In the genomic region with DNA sequence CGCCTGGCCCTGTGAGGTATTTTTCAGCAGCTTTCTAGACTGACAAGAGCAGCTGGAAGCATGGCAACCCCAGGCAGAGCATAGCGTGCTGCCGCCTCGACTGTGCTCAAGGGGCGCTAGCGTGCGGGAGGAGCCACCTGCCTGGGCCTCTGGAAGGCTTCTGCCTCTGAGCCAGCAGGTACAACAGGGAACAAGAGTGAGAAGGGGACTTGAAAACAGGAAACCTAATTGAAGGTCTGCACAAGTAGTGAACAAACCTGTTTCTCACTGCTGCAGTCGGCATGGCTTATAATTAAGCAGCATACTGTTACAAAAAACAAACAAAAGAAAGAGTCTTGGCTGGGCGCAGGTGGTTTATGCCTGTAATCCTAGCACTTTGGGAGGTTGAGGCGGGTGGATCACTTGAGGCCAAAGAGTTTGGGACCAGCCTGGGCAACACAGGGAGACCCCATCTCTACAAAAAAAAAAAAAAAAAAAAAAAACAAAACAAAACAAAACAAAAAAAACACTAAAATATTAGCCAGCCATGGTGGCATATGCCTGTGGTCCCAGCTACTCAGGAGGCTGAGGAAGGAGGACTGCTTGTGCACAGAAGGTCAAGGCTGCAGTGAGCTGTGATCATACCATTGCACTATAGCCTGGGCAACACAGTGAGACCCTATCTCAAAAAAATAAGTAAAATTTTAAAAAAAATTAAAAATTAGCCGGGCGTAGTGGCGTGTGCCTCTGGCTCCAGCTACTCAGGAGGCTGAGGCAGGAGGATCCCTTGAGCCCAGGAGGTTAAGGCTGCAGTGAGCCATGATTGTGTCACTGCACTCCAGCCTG, we compare ENCODE assay signal across 9 cellular contexts. TPM values are rescaled to one million over a fixed set of nuclear protein-coding genes. Genes with fewer than 3 reads are reported as not detected.
DNase-seq lines count a peak whose midpoint lies in the region; ATAC-seq and TF ChIP-seq lines count a peak whose summit lies in the region.
"Had no signal": no experiment of that assay in that cellular context is flagged by ENCODE, and none has a peak within 500 bp of the region (broad histone marks: within the 10 kb centered on the region; RNA-seq: fewer than 3 reads in every experiment).

No MANE protein-coding gene starts in this region.

- no peaks in the 10 kb centered on the region for H3K27me3 Mint-ChIP-seq in activated CD8-positive, alpha-beta T cell treated with anti-CD3 and anti-CD28 coated beads, Interleukin-2, amount 10 ng/mL, durations not matched to agents 7 days and 5 days (ENCODE audit: low read depth)
- no peaks in the 10 kb centered on the region for H3K27me3 Mint-ChIP-seq in naive thymus-derived CD8-positive, alpha-beta T cell
- H3K27me3 Mint-ChIP-seq in CD4-positive, alpha-beta memory T cell, result no peaks in the 10 kb centered on the region

- no peaks in the 10 kb centered on the region for H3K36me3 Mint-ChIP-seq in activated CD8-positive, alpha-beta T cell treated with anti-CD3 and anti-CD28 coated beads, Interleukin-2, amount 10 ng/mL, durations not matched to agents 7 days and 5 days (ENCODE audit: low read depth)
- H3K36me3 Mint-ChIP-seq in naive thymus-derived CD8-positive, alpha-beta T cell, result peaks cover 0 to 3% (median 0%) of the 10 kb centered on the region in 3 donors
- no peaks in the 10 kb centered on the region for H3K36me3 Mint-ChIP-seq in CD4-positive, alpha-beta memory T cell

- peak; percentile 80 for DNase-seq in NCI-H1436 (lab: John Stamatoyannopoulos, UW)
- peak; percentile 31 for DNase-seq in activated CD8-positive, alpha-beta T cell treated with anti-CD3 and anti-CD28 coated beads, Interleukin-2, amount 10 ng/mL, durations not matched to agents 7 days and 5 days
- DNase-seq in naive thymus-derived CD8-positive, alpha-beta T cell, result no peak
- DNase-seq in sciatic nerve (ENCODE audit: low spot score), result no peak
- no peak for DNase-seq in Kasumi-1 (lab: John Stamatoyannopoulos, UW)
- no peak for DNase-seq in CD4-positive, alpha-beta memory T cell
- DNase-seq: activated gamma-delta T cell treated with Interleukin-2 at 50 U/mL for 16 hours had no signal

- H3K4me1 ChIP-seq in CD4-positive, alpha-beta memory T cell (ENCODE audit: insufficient read depth, low read length), result no peaks in the 10 kb centered on the region

- no peaks in the 10 kb centered on the region for H3K27me3 ChIP-seq in CD4-positive, alpha-beta memory T cell (ENCODE audit: insufficient read depth, low read length)

- H3K27ac Mint-ChIP-seq in activated CD8-positive, alpha-beta T cell treated with anti-CD3 and anti-CD28 coated beads, Interleukin-2, amount 10 ng/mL, durations not matched to agents 7 days and 5 days, result no peak overlapping the region
- peak overlapping the region in 3 of 10 donors; percentile 55 to 75 (median 55) for H3K27ac Mint-ChIP-seq in naive thymus-derived CD8-positive, alpha-beta T cell
- H3K27ac Mint-ChIP-seq in CD4-positive, alpha-beta memory T cell, result peak overlapping the region in 1 of 7 donors; percentile 38

- POLR2A ChIA-PET in activated CD8-positive, alpha-beta T cell treated with anti-CD3 and anti-CD28 coated beads, Interleukin-2, amount 10 ng/mL, durations not matched to agents 7 days and 5 days (lab: Charles Lee), result no interaction called here
- POLR2A ChIA-PET in naive thymus-derived CD8-positive, alpha-beta T cell (lab: Charles Lee), result interaction anchor here (0.7 to 1.4 kb wide), 2 partner anchors 24 to 186 kb away, joined by 3 to 10 read pairs; no protein-coding TSS in a partner anchor
- POLR2A ChIA-PET in CD4-positive, alpha-beta memory T cell (lab: Charles Lee; ENCODE audit: partially characterized antibody), result no interaction called here

- no peaks in the 10 kb centered on the region for H3K9me3 Mint-ChIP-seq in activated CD8-positive, alpha-beta T cell treated with anti-CD3 and anti-CD28 coated beads, Interleukin-2, amount 10 ng/mL, durations not matched to agents 7 days and 5 days (ENCODE audit: insufficient read depth)
- no peaks in the 10 kb centered on the region for H3K9me3 Mint-ChIP-seq in naive thymus-derived CD8-positive, alpha-beta T cell
- no peaks in the 10 kb centered on the region for H3K9me3 Mint-ChIP-seq in CD4-positive, alpha-beta memory T cell

- peak; percentile 42 for ATAC-seq in activated CD8-positive, alpha-beta T cell treated with anti-CD3 and anti-CD28 coated beads, Interleukin-2, amount 10 ng/mL, durations not matched to agents 7 days and 5 days
- ATAC-seq in naive thymus-derived CD8-positive, alpha-beta T cell, result peak; percentile 44 to 47
- ATAC-seq in sciatic nerve (no peak), HG02610 (IDR thresholded peaks at IDR 0.05; ENCODE audit: unreplicated experiment) (no peak)

- intact Hi-C loops in sciatic nerve (cut with DNase I), result no loop called here
- intact Hi-C loops in CD4-positive, alpha-beta memory T cell (cut with micrococcal nuclease), result no loop called here

- H3K4me1 Mint-ChIP-seq in activated CD8-positive, alpha-beta T cell treated with anti-CD3 and anti-CD28 coated beads, Interleukin-2, amount 10 ng/mL, durations not matched to agents 7 days and 5 days (ENCODE audit: low read depth), result no peaks in the 10 kb centered on the region
- peaks cover 0 to 9% (median 5%) of the 10 kb centered on the region in 4 donors for H3K4me1 Mint-ChIP-seq in naive thymus-derived CD8-positive, alpha-beta T cell
- H3K4me1 Mint-ChIP-seq in CD4-positive, alpha-beta memory T cell, result peaks cover 4 to 6% (median 4%) of the 10 kb centered on the region in 4 donors

- H3K36me3 ChIP-seq in CD4-positive, alpha-beta memory T cell (ENCODE audit: insufficient read depth, low read length), result no peaks in the 10 kb centered on the region

- peak; percentile 90 for TF ChIP-seq CTCF in GM12872 (IDR thresholded peaks at IDR 0.05; ENCODE audit: insufficient read depth, low read depth, low read length)

- H3K4me3 ChIP-seq in CD4-positive, alpha-beta memory T cell (ENCODE audit: low read length in 2 of 2), result no peak overlapping the region

- H3K9me3 ChIP-seq in CD4-positive, alpha-beta memory T cell (ENCODE audit: control insufficient read depth in 1 of 2, low read length in 2 of 2), result no peaks in the 10 kb centered on the region

- H3K4me3 Mint-ChIP-seq in activated CD8-positive, alpha-beta T cell treated with anti-CD3 and anti-CD28 coated beads, Interleukin-2, amount 10 ng/mL, durations not matched to agents 7 days and 5 days, result no peak overlapping the region
- no peak overlapping the region for H3K4me3 Mint-ChIP-seq in naive thymus-derived CD8-positive, alpha-beta T cell
- H3K4me3 Mint-ChIP-seq in CD4-positive, alpha-beta memory T cell, result peak overlapping the region in 1 of 8 donors; percentile 64

- CTCF ChIA-PET in activated CD8-positive, alpha-beta T cell treated with anti-CD3 and anti-CD28 coated beads, Interleukin-2, amount 10 ng/mL, durations not matched to agents 7 days and 5 days (lab: Charles Lee), result no interaction called here
- CTCF ChIA-PET in CD4-positive, alpha-beta memory T cell (lab: Charles Lee; ENCODE audit: partially characterized antibody), result no interaction called here

- no peak overlapping the region for H3K27ac ChIP-seq in CD4-positive, alpha-beta memory T cell (ENCODE audit: low read depth, low read length)

RNA-seq across cellular contexts. Expression of gene GARRE1, which starts 12.6 kb away (rescaled TPM):
- 1 to 10 TPM; 6.3 to 8.3 TPM for total RNA-seq in activated CD8-positive, alpha-beta T cell treated with anti-CD3 and anti-CD28 coated beads, Interleukin-2, amount 10 ng/mL, durations not matched to agents 7 days and 5 days
- total RNA-seq in naive thymus-derived CD8-positive, alpha-beta T cell, result 10 to 100 TPM; 41.5 to 53.7 TPM
- polyA plus RNA-seq in naive thymus-derived CD8-positive, alpha-beta T cell, result 1 to 10 TPM; 5.4 to 6.3 (median 5.6) TPM
- total RNA-seq in sciatic nerve, result 59.9 TPM
- 10 to 100 TPM; 46.3 to 48.2 TPM for total RNA-seq in CD4-positive, alpha-beta memory T cell
- polyA plus RNA-seq in CD4-positive, alpha-beta memory T cell, result 1 to 10 TPM; 3.5 to 7.5 TPM

Comparison
In these comparisons a context has a peak if more than half of its experiments do, and no peak if none do; other contexts are left out.
1. DNase-seq: peak in NCI-H1436 (single experiment) and activated CD8-positive, alpha-beta T cell treated with anti-CD3 and anti-CD28 coated beads, Interleukin-2, amount 10 ng/mL, durations not matched to agents 7 days and 5 days (single experiment); none in naive thymus-derived CD8-positive, alpha-beta T cell (0 of 10), sciatic nerve (single experiment), Kasumi-1 (0 of 2) and CD4-positive, alpha-beta memory T cell (0 of 5).
2. ATAC-seq: peak in activated CD8-positive, alpha-beta T cell treated with anti-CD3 and anti-CD28 coated beads, Interleukin-2, amount 10 ng/mL, durations not matched to agents 7 days and 5 days (single experiment) and naive thymus-derived CD8-positive, alpha-beta T cell (2 of 2); none in sciatic nerve (single experiment) and HG02610 (single experiment).